In the genomic region with DNA sequence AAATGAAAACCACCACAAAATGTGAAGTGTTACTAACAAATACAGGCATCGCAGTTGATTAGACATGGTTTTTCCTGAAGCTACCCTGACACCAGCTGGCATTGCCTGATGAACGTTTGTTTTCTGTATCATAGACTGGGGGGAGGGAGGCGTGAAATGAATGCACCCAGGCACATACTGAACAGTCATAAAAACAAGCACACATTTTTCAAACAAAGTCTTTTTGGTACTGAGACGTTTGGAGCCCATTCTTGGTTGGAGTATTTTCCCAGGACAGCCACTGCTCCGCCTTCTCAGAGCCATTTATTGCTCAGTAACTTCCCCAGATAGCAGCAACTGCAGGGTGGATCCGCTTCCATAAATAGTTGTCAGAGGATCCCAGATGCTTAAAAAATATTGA, we compare ENCODE assay signal across 13 cellular contexts. TPM values are rescaled to one million over a fixed set of nuclear protein-coding genes. Genes with fewer than 3 reads are reported as not detected.
DNase-seq lines count a peak whose midpoint lies in the region; TF ChIP-seq lines count a peak whose summit lies in the region.
"Had no signal": no experiment of that assay in that cellular context is flagged by ENCODE, and none has a peak within 500 bp of the region (broad histone marks: within the 10 kb centered on the region; RNA-seq: fewer than 3 reads in every experiment).

No MANE protein-coding gene starts in this region.

- H3K27me3 ChIP-seq in ovary = no peaks in the 10 kb centered on the region
- H3K27me3 ChIP-seq: adrenal gland, esophagus muscularis mucosa, tibial artery had no signal

- H3K27ac ChIP-seq in temporal lobe (ENCODE audit: low read depth, low read length) = peak overlapping the region; percentile 59
- no peak overlapping the region for H3K27ac ChIP-seq in ovary
- H3K27ac ChIP-seq: tibial artery had no signal

- no peaks in the 10 kb centered on the region for H3K4me1 ChIP-seq in ovary (ENCODE audit: insufficient read depth)

- peak overlapping the region; percentile 59 for H3K27ac Mint-ChIP-seq in activated naive CD4-positive, alpha-beta T cell treated with anti-CD3 and anti-CD28 coated beads, Interleukin-2, amount 50 U/mL, for 24 hours
- no peak overlapping the region for H3K27ac Mint-ChIP-seq in activated naive CD4-positive, alpha-beta T cell treated with anti-CD3 and anti-CD28 coated beads, Interleukin-2, amount 10 ng/mL, durations not matched to agents 7 days and 5 days
- H3K27ac Mint-ChIP-seq in activated T-helper 1 cell treated with anti-CD3 and anti-CD28 coated beads, Interleukin-12 subunit alpha, Interleukin-12 subunit beta, Interleukin-2, Interleukin-4 antibody, amounts not matched to agents 30 ng/mL and 10 ng/mL and 1 ng/mL, durations not matched to agents 14 hours and 24 hours and 36 hours = peak overlapping the region; percentile 49

- H3K9me3 ChIP-seq in ovary = no peaks in the 10 kb centered on the region
- H3K9me3 ChIP-seq: adrenal gland, tibial artery had no signal

- no peaks in the 10 kb centered on the region for H3K27me3 Mint-ChIP-seq in activated naive CD4-positive, alpha-beta T cell treated with anti-CD3 and anti-CD28 coated beads, Interleukin-2, amount 50 U/mL, for 24 hours
- no peaks in the 10 kb centered on the region for H3K27me3 Mint-ChIP-seq in activated naive CD4-positive, alpha-beta T cell treated with anti-CD3 and anti-CD28 coated beads, Interleukin-2, amount 10 ng/mL, durations not matched to agents 7 days and 5 days
- H3K27me3 Mint-ChIP-seq in activated T-helper 1 cell treated with anti-CD3 and anti-CD28 coated beads, Interleukin-12 subunit alpha, Interleukin-12 subunit beta, Interleukin-2, Interleukin-4 antibody, amounts not matched to agents 30 ng/mL and 10 ng/mL and 1 ng/mL, durations not matched to agents 14 hours and 24 hours and 36 hours (ENCODE audit: insufficient read depth) = no peaks in the 10 kb centered on the region

- TF ChIP-seq EP300 in ovary (IDR thresholded peaks at IDR 0.05) = no peak

- H3K36me3 Mint-ChIP-seq in activated naive CD4-positive, alpha-beta T cell treated with anti-CD3 and anti-CD28 coated beads, Interleukin-2, amount 50 U/mL, for 24 hours = peaks cover 15% of the 10 kb centered on the region
- peaks cover 68% of the 10 kb centered on the region for H3K36me3 Mint-ChIP-seq in activated naive CD4-positive, alpha-beta T cell treated with anti-CD3 and anti-CD28 coated beads, Interleukin-2, amount 10 ng/mL, durations not matched to agents 7 days and 5 days
- peaks cover 42% of the 10 kb centered on the region for H3K36me3 Mint-ChIP-seq in activated T-helper 1 cell treated with anti-CD3 and anti-CD28 coated beads, Interleukin-12 subunit alpha, Interleukin-12 subunit beta, Interleukin-2, Interleukin-4 antibody, amounts not matched to agents 30 ng/mL and 10 ng/mL and 1 ng/mL, durations not matched to agents 14 hours and 24 hours and 36 hours (ENCODE audit: low read depth)

- H3K4me1 Mint-ChIP-seq in activated naive CD4-positive, alpha-beta T cell treated with anti-CD3 and anti-CD28 coated beads, Interleukin-2, amount 50 U/mL, for 24 hours = peaks cover 47% of the 10 kb centered on the region
- peaks cover 63% of the 10 kb centered on the region for H3K4me1 Mint-ChIP-seq in activated naive CD4-positive, alpha-beta T cell treated with anti-CD3 and anti-CD28 coated beads, Interleukin-2, amount 10 ng/mL, durations not matched to agents 7 days and 5 days
- peaks cover 38% of the 10 kb centered on the region for H3K4me1 Mint-ChIP-seq in activated T-helper 1 cell treated with anti-CD3 and anti-CD28 coated beads, Interleukin-12 subunit alpha, Interleukin-12 subunit beta, Interleukin-2, Interleukin-4 antibody, amounts not matched to agents 30 ng/mL and 10 ng/mL and 1 ng/mL, durations not matched to agents 14 hours and 24 hours and 36 hours (ENCODE audit: low read depth)

- intact Hi-C loops in activated T-helper 1 cell treated with anti-CD3 and anti-CD28 coated beads, Interleukin-12 subunit alpha, Interleukin-12 subunit beta, Interleukin-2, Interleukin-4 antibody, amounts not matched to agents 30 ng/mL and 10 ng/mL and 1 ng/mL, durations not matched to agents 14 hours and 24 hours and 36 hours (cut with micrococcal nuclease) = no loop called here
- intact Hi-C loops in ovary (cut with DNase I) = no loop called here

- TF ChIP-seq POLR2A in ovary (IDR thresholded peaks at IDR 0.05) = no peak

- H3K4me3 Mint-ChIP-seq in activated naive CD4-positive, alpha-beta T cell treated with anti-CD3 and anti-CD28 coated beads, Interleukin-2, amount 50 U/mL, for 24 hours = no peak overlapping the region
- H3K4me3 Mint-ChIP-seq in activated naive CD4-positive, alpha-beta T cell treated with anti-CD3 and anti-CD28 coated beads, Interleukin-2, amount 10 ng/mL, durations not matched to agents 7 days and 5 days = no peak overlapping the region
- no peak overlapping the region for H3K4me3 Mint-ChIP-seq in activated T-helper 1 cell treated with anti-CD3 and anti-CD28 coated beads, Interleukin-12 subunit alpha, Interleukin-12 subunit beta, Interleukin-2, Interleukin-4 antibody, amounts not matched to agents 30 ng/mL and 10 ng/mL and 1 ng/mL, durations not matched to agents 14 hours and 24 hours and 36 hours

- CTCF ChIA-PET in activated naive CD4-positive, alpha-beta T cell treated with anti-CD3 and anti-CD28 coated beads, Interleukin-2, amount 10 ng/mL, durations not matched to agents 7 days and 5 days (lab: Charles Lee) = no interaction called here

- no peaks in the 10 kb centered on the region for H3K9me3 Mint-ChIP-seq in activated naive CD4-positive, alpha-beta T cell treated with anti-CD3 and anti-CD28 coated beads, Interleukin-2, amount 50 U/mL, for 24 hours
- H3K9me3 Mint-ChIP-seq in activated naive CD4-positive, alpha-beta T cell treated with anti-CD3 and anti-CD28 coated beads, Interleukin-2, amount 10 ng/mL, durations not matched to agents 7 days and 5 days = no peaks in the 10 kb centered on the region
- H3K9me3 Mint-ChIP-seq in activated T-helper 1 cell treated with anti-CD3 and anti-CD28 coated beads, Interleukin-12 subunit alpha, Interleukin-12 subunit beta, Interleukin-2, Interleukin-4 antibody, amounts not matched to agents 30 ng/mL and 10 ng/mL and 1 ng/mL, durations not matched to agents 14 hours and 24 hours and 36 hours = no peaks in the 10 kb centered on the region

- H3K36me3 ChIP-seq in ovary = no peaks in the 10 kb centered on the region

- no peak for DNase-seq in activated naive CD4-positive, alpha-beta T cell treated with anti-CD3 and anti-CD28 coated beads, Interleukin-2, amount 10 ng/mL, durations not matched to agents 7 days and 5 days
- DNase-seq in activated T-helper 1 cell treated with anti-CD3 and anti-CD28 coated beads, Interleukin-12 subunit alpha, Interleukin-12 subunit beta, Interleukin-2, Interleukin-4 antibody, amounts not matched to agents 30 ng/mL and 10 ng/mL and 1 ng/mL, durations not matched to agents 14 hours and 24 hours and 36 hours (ENCODE audit: low spot score) = no peak
- DNase-seq in midbrain (lab: John Stamatoyannopoulos, UW) (peak; percentile 19), ovary (no peak), nucleus accumbens (lab: John Stamatoyannopoulos, UW) (no peak), NCI-H2029 treated with DMSO at 0.1 percent for 48 hours (lab: John Stamatoyannopoulos, UW) (no peak)
- DNase-seq: activated CD4-positive, alpha-beta T cell treated with anti-CD3 and anti-CD28 coated beads, Interleukin-2, amount 50 U/mL, for 48 hours; adrenal gland; tibial artery had no signal

- 78 to 80% (median 78%) methylated on average over 6 of the region's 6 CpGs for WGBS in ovary, 3 donors

- no peak overlapping the region for H3K4me3 ChIP-seq in ovary
- H3K4me3 ChIP-seq: adrenal gland, coronary artery, esophagus muscularis mucosa, tibial artery had no signal

- no peak for TF ChIP-seq CTCF in ovary (IDR thresholded peaks at IDR 0.05)

RNA-seq across cellular contexts. Expression of a gene that starts 52.4 kb away (rescaled TPM):
- 129 and 137 TPM in 2 replicates for total RNA-seq in activated T-helper 1 cell treated with anti-CD3 and anti-CD28 coated beads, Interleukin-12 subunit alpha, Interleukin-12 subunit beta, Interleukin-2, Interleukin-4 antibody, amounts not matched to agents 30 ng/mL and 10 ng/mL and 1 ng/mL, durations not matched to agents 14 hours and 24 hours and 36 hours
- 27.8 TPM for total RNA-seq in temporal lobe
- 10 to 100 TPM; 14.8 to 58.2 (median 36.0) TPM for total RNA-seq in ovary
- polyA plus RNA-seq in ovary = 10 to 100 TPM; 15.9 to 52.7 TPM
